ENCODE assay signal across 12 cellular contexts in genomic region chr15:93223803-93224202, GRCh38.
DNase-seq lines count a peak whose midpoint lies in the region; ATAC-seq lines count a peak whose summit lies in the region.
"Had no signal": no experiment of that assay in that cellular context is flagged by ENCODE, and none has a peak within 500 bp of the region (broad histone marks: within the 10 kb centered on the region; RNA-seq: fewer than 3 reads in every experiment).

No MANE protein-coding gene starts in this region.

- no peaks in the 10 kb centered on the region for H3K36me3 Mint-ChIP-seq in activated naive CD8-positive, alpha-beta T cell treated with anti-CD3 and anti-CD28 coated beads, Interleukin-2, amount 50 U/mL, for 24 hours (ENCODE audit: low read depth)
- H3K36me3 Mint-ChIP-seq: CD8-positive, alpha-beta memory T cell had no signal

- no peak overlapping the region for H3K27ac Mint-ChIP-seq in stimulated activated naive CD8-positive, alpha-beta T cell treated with anti-CD3 and anti-CD28 coated beads, Interleukin-15, amount 100 ng/mL, for 72 hours
- no peak overlapping the region for H3K27ac Mint-ChIP-seq in activated naive CD8-positive, alpha-beta T cell treated with anti-CD3 and anti-CD28 coated beads, Interleukin-2, amount 50 U/mL, for 24 hours
- H3K27ac Mint-ChIP-seq: CD8-positive, alpha-beta memory T cell had no signal

- H3K4me1 Mint-ChIP-seq in stimulated activated naive CD8-positive, alpha-beta T cell treated with anti-CD3 and anti-CD28 coated beads, Interleukin-15, amount 100 ng/mL, for 72 hours, result no peaks in the 10 kb centered on the region
- no peaks in the 10 kb centered on the region for H3K4me1 Mint-ChIP-seq in activated naive CD8-positive, alpha-beta T cell treated with anti-CD3 and anti-CD28 coated beads, Interleukin-2, amount 50 U/mL, for 24 hours

- peaks cover 7% of the 10 kb centered on the region for H3K27me3 Mint-ChIP-seq in stimulated activated naive CD8-positive, alpha-beta T cell treated with anti-CD3 and anti-CD28 coated beads, Interleukin-15, amount 100 ng/mL, for 72 hours
- peaks cover 6% of the 10 kb centered on the region for H3K27me3 Mint-ChIP-seq in activated naive CD8-positive, alpha-beta T cell treated with anti-CD3 and anti-CD28 coated beads, Interleukin-2, amount 50 U/mL, for 24 hours

- no peak overlapping the region for H3K4me3 Mint-ChIP-seq in stimulated activated naive CD8-positive, alpha-beta T cell treated with anti-CD3 and anti-CD28 coated beads, Interleukin-15, amount 100 ng/mL, for 72 hours
- no peak overlapping the region for H3K4me3 Mint-ChIP-seq in activated naive CD8-positive, alpha-beta T cell treated with anti-CD3 and anti-CD28 coated beads, Interleukin-2, amount 50 U/mL, for 24 hours
- H3K4me3 Mint-ChIP-seq: CD8-positive, alpha-beta memory T cell had no signal

- no peaks in the 10 kb centered on the region for H3K9me3 Mint-ChIP-seq in stimulated activated naive CD8-positive, alpha-beta T cell treated with anti-CD3 and anti-CD28 coated beads, Interleukin-15, amount 100 ng/mL, for 72 hours
- H3K9me3 Mint-ChIP-seq in activated naive CD8-positive, alpha-beta T cell treated with anti-CD3 and anti-CD28 coated beads, Interleukin-2, amount 50 U/mL, for 24 hours, result no peaks in the 10 kb centered on the region

- DNase-seq in stimulated activated naive CD8-positive, alpha-beta T cell treated with anti-CD3 and anti-CD28 coated beads, Interleukin-15, amount 100 ng/mL, for 72 hours, result no peak
- DNase-seq in stimulated activated naive CD8-positive, alpha-beta T cell treated with anti-CD3 and anti-CD28 coated beads, Interleukin-15, Interleukin-2, amounts not matched to agents 100 U/mL and 50 U/mL, for 24 hours, result no peak
- no peak for DNase-seq in activated naive CD8-positive, alpha-beta T cell treated with anti-CD3 and anti-CD28 coated beads, Interleukin-2, amount 50 U/mL, for 24 hours
- DNase-seq in AG20443 (ENCODE audit: low spot score), result no peak
- DNase-seq: CD8-positive, alpha-beta memory T cell; DMS79 treated with DMSO at 0.1 percent for 48 hours; NCI-H1436; NCI-H2081; NCI-H748 treated with DMSO at 0.1 percent for 48 hours had no signal

- ATAC-seq in stimulated activated naive CD8-positive, alpha-beta T cell treated with anti-CD3 and anti-CD28 coated beads, Interleukin-15, amount 100 ng/mL, for 72 hours, result peak; percentile 42
- no peak for ATAC-seq in stimulated activated naive CD8-positive, alpha-beta T cell treated with anti-CD3 and anti-CD28 coated beads, Interleukin-15, Interleukin-2, amounts not matched to agents 100 U/mL and 50 U/mL, for 24 hours
- ATAC-seq in HG02610 (IDR thresholded peaks at IDR 0.05; ENCODE audit: unreplicated experiment) (peak; percentile 91), HG03469 (IDR thresholded peaks at IDR 0.05; ENCODE audit: unreplicated experiment) (peak; percentile 64), GM18502 (IDR thresholded peaks at IDR 0.05; ENCODE audit: poor library complexity, unreplicated experiment) (no peak)
- ATAC-seq in activated naive CD8-positive, alpha-beta T cell treated with anti-CD3 and anti-CD28 coated beads, Interleukin-2, amount 50 U/mL, for 24 hours, result no peak

Comparison
In these comparisons a context has a peak if more than half of its experiments do, and no peak if none do; other contexts are left out.
1. ATAC-seq: peak in stimulated activated naive CD8-positive, alpha-beta T cell treated with anti-CD3 and anti-CD28 coated beads, Interleukin-15, amount 100 ng/mL, for 72 hours (single experiment), HG02610 (single experiment) and HG03469 (single experiment); none in stimulated activated naive CD8-positive, alpha-beta T cell treated with anti-CD3 and anti-CD28 coated beads, Interleukin-15, Interleukin-2, amounts not matched to agents 100 U/mL and 50 U/mL, for 24 hours (single experiment), GM18502 (single experiment) and activated naive CD8-positive, alpha-beta T cell treated with anti-CD3 and anti-CD28 coated beads, Interleukin-2, amount 50 U/mL, for 24 hours (single experiment).